ENCODE assay signal across 23 cellular contexts in the genomic region with DNA sequence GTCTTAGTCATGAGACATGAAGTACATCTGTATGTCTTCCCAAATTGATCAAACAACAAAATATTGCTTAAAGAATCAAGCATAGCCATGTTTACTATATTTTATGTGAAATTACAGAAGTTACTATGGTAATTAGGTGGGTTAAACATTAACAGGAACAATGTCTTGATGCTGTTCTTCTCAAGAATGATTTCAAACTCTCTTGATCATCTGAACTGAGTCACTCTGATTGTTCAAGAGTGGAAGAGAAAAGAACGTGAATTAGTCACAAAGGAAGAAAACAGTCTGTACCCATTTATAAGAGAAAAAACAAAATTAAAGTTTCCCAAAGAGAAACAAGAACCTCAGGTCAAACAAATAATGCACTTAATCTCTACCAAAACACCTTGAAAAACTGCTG.
"Had no signal": no experiment of that assay in that cellular context is flagged by ENCODE, and none has a peak within 500 bp of the region (broad histone marks: within the 10 kb centered on the region; RNA-seq: fewer than 3 reads in every experiment).

No MANE protein-coding gene starts in this region.

- H3K36me3 ChIP-seq: ovary had no signal

- H3K4me1 ChIP-seq: esophagus squamous epithelium, left lung, psoas muscle, right lobe of liver, suprapubic skin, transverse colon, upper lobe of right lung, uterus had no signal

- H3K27me3 ChIP-seq: esophagus squamous epithelium, left lung, ovary, right lobe of liver, suprapubic skin, transverse colon, upper lobe of right lung, uterus had no signal

- H3K9me3 ChIP-seq: esophagus squamous epithelium, left lung, ovary, psoas muscle, right lobe of liver, suprapubic skin, transverse colon, upper lobe of right lung, uterus had no signal

- H3K4me2 ChIP-seq: smooth muscle cell had no signal

- ATAC-seq: natural killer cell; psoas muscle; stimulated activated naive CD8-positive, alpha-beta T cell treated with anti-CD3 and anti-CD28 coated beads, Interleukin-15, amount 100 ng/mL, for 72 hours; upper lobe of right lung had no signal

- H3K27ac ChIP-seq: esophagus squamous epithelium, left lung, ovary, psoas muscle, right lobe of liver, suprapubic skin, transverse colon, upper lobe of right lung, uterus had no signal

- H3K4me3 ChIP-seq: esophagus squamous epithelium, left lung, ovary, psoas muscle, right lobe of liver, smooth muscle cell, suprapubic skin, transverse colon, upper lobe of right lung, uterus had no signal

- DNase-seq: effector CD8-positive, alpha-beta T cell; esophagus squamous epithelium; hypothalamus; immature natural killer cell; left cardiac atrium; left lung; natural killer cell; occipital lobe; ovary; posterior cingulate gyrus; psoas muscle; right lobe of liver; stimulated activated CD4-positive, alpha-beta T cell treated with anti-CD3 and anti-CD28 coated beads, Interleukin-12 subunit alpha, Interleukin-12 subunit beta, amount 100 ng/mL, for 4 hours; stimulated activated CD4-positive, alpha-beta T cell treated with anti-CD3 and anti-CD28 coated beads, Interleukin-1b, Interleukin-23, amount 100 ng/mL, for 48 hours; stimulated activated CD4-positive, alpha-beta T cell treated with anti-CD3 and anti-CD28 coated beads, Interleukin-4, amount 100 ng/mL, for 1 hour; stimulated activated CD8-positive, alpha-beta memory T cell treated with anti-CD3 and anti-CD28 coated beads, Interleukin-4, amount 100 ng/mL, for 48 hours; stimulated activated naive CD4-positive, alpha-beta T cell; stimulated activated naive CD8-positive, alpha-beta T cell treated with anti-CD3 and anti-CD28 coated beads, Interleukin-15, amount 100 ng/mL, for 72 hours; transverse colon; upper lobe of right lung; uterus had no signal
